Comparison of ENCODE assay signal across 28 cellular contexts in genomic region chr6:42059743-42060142, GRCh38.
"Had no signal": no experiment of that assay in that cellular context is flagged by ENCODE, and none has a peak within 500 bp of the region (broad histone marks: within the 10 kb centered on the region; RNA-seq: fewer than 3 reads in every experiment).

No MANE protein-coding gene starts in this region.

- H3K9me3 Mint-ChIP-seq: memory B cell had no signal

- H3K4me3 ChIP-seq: coronary artery, dorsolateral prefrontal cortex, esophagus squamous epithelium, gastrocnemius medialis, heart right ventricle, left lung, lung had no signal

- H3K27ac Mint-ChIP-seq: memory B cell had no signal

- H3K9me3 ChIP-seq: esophagus squamous epithelium, gastrocnemius medialis, heart right ventricle, left lung had no signal

- ATAC-seq: esophagus mucosa; gastrocnemius medialis; heart right ventricle; left cardiac atrium; left lung; left ventricle myocardium superior; naive thymus-derived CD4-positive, alpha-beta T cell had no signal

- H3K4me3 Mint-ChIP-seq: memory B cell; naive thymus-derived CD4-positive, alpha-beta T cell had no signal

- H3K27me3 ChIP-seq: dorsolateral prefrontal cortex, esophagus squamous epithelium, gastrocnemius medialis, heart right ventricle, left lung had no signal

- DNase-seq: dermis blood vessel endothelial cell; dorsolateral prefrontal cortex; effector CD4-positive, alpha-beta T cell; effector memory CD4-positive, alpha-beta T cell; erythroblast; esophagus squamous epithelium; foreskin fibroblast; foreskin melanocyte; gastrocnemius medialis; glutamatergic neuron; head of caudate nucleus; heart right ventricle; hippocampal formation; left cardiac atrium; left lung; left ventricle myocardium superior; mammary epithelial cell; mesendoderm; midbrain; naive thymus-derived CD4-positive, alpha-beta T cell had no signal

- H3K4me1 ChIP-seq: esophagus squamous epithelium, gastrocnemius medialis, heart right ventricle, left lung had no signal

- FAIRE-seq: colon, islet of Langerhans, keratinocyte had no signal

- H3K4me1 Mint-ChIP-seq: memory B cell had no signal

- H3K27ac ChIP-seq: coronary artery, dorsolateral prefrontal cortex, epithelial cell of prostate, esophagus squamous epithelium, gastrocnemius medialis, heart right ventricle, left lung had no signal

- H3K27me3 Mint-ChIP-seq: memory B cell; naive thymus-derived CD4-positive, alpha-beta T cell had no signal
